20 cellular contexts compared by ENCODE assay signal in the genomic region with DNA sequence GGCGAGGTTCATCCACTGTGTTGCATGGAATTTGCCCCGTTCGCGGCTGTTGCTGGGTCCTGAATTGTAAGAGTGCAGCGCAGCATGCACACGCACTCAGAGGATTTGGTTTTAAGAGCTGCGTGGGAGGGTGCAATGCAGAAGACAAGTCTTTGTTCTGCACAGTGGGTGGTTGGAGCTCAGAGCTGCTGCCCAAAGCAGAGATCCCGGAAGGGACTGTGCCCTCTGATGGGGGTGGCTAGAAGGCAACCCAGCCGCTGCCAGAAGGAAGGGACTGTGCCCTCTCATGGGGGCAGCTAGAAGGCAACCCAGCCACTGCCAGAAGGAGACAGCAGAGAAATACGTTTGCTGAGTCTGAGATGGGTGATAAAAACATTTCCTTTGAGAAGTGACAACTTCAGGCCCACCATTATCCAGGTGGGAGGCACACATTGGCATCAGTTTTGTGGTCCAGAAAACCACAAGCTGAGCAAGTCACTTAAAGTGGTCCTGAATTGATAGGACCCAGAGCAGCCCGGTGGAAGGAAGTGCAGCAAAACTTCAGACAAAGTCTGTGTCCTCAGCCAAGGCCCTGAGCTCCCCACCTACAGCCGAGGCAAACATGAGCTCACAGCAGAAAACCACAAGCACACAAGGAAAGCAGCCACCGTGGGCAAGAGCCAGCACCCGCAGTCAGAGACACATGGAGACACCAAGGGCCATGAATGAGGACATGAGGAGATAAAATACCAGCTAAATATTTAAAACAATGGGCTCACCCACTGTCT. TPM values are rescaled to one million over a fixed set of nuclear protein-coding genes. Genes with fewer than 3 reads are reported as not detected.
DNase-seq lines count a peak whose midpoint lies in the region; ATAC-seq and TF ChIP-seq lines count a peak whose summit lies in the region.
"Had no signal": no experiment of that assay in that cellular context is flagged by ENCODE, and none has a peak within 500 bp of the region (broad histone marks: within the 10 kb centered on the region; RNA-seq: fewer than 3 reads in every experiment).

No MANE protein-coding gene starts in this region.

- POLR2A ChIA-PET in CD8-positive, alpha-beta T cell (lab: Charles Lee) = interaction anchor here (1.0 to 1.6 kb wide), 4 partner anchors 48 to 151 kb away, joined by 3 to 9 read pairs (median 4); partner anchors contain the start of genes IFITM10 and LSP1
- POLR2A ChIA-PET in HEK293 (lab: Yijun Ruan, JAX) = no interaction called here

- H2BK12ac ChIP-seq in neuronal stem cell (ENCODE audit: low read length) = no peak overlapping the region

- H3K4me1 ChIP-seq in CD8-positive, alpha-beta T cell (ENCODE audit: insufficient read depth, low read length) = peaks cover 17% of the 10 kb centered on the region
- H3K4me1 ChIP-seq in HEK293 (ENCODE audit: control insufficient read depth, insufficient read depth, low read length) = no peaks in the 10 kb centered on the region
- peaks cover 5% of the 10 kb centered on the region in 2 donors for H3K4me1 ChIP-seq in neuronal stem cell (ENCODE audit: control insufficient read depth in 2 of 2, insufficient read depth in 1 of 2, low read depth in 1 of 2, low read length in 2 of 2)
- H3K4me1 ChIP-seq: gastroesophageal sphincter, sigmoid colon, uterus had no signal

- H2BK5ac ChIP-seq in neuronal stem cell (ENCODE audit: low read length) = no peak overlapping the region

- H3K4me1 Mint-ChIP-seq in CD8-positive, alpha-beta T cell (ENCODE audit: low read depth) = peaks cover 19% of the 10 kb centered on the region
- H3K4me1 Mint-ChIP-seq in activated naive CD8-positive, alpha-beta T cell treated with anti-CD3 and anti-CD28 coated beads, Interleukin-2, amount 50 U/mL, for 24 hours = peaks cover 40% of the 10 kb centered on the region

- no peaks in the 10 kb centered on the region for H3K36me3 Mint-ChIP-seq in CD8-positive, alpha-beta T cell
- peaks cover 6% of the 10 kb centered on the region for H3K36me3 Mint-ChIP-seq in activated naive CD8-positive, alpha-beta T cell treated with anti-CD3 and anti-CD28 coated beads, Interleukin-2, amount 50 U/mL, for 24 hours (ENCODE audit: low read depth)
- H3K36me3 Mint-ChIP-seq: stimulated activated naive B cell treated with anti-CD40 and anti-IgM and Interleukin-4, amounts not matched to agents 10 μg/mL and 1 μg/mL and 100 μg/mL, for 72 hours had no signal

- H3K4me2 ChIP-seq in neuronal stem cell (ENCODE audit: insufficient read depth, low read length, poor library complexity, severe bottlenecking) = no peak overlapping the region

- no peak overlapping the region for H3K27ac ChIP-seq in CD8-positive, alpha-beta T cell (ENCODE audit: low read depth, low read length)
- no peak overlapping the region for H3K27ac ChIP-seq in HEK293 (ENCODE audit: extremely low read depth, low read depth, low read length)
- no peak overlapping the region for H3K27ac ChIP-seq in neuronal stem cell (replicated peaks; ENCODE audit: low read length)
- H3K27ac ChIP-seq: gastroesophageal sphincter, sigmoid colon, SJSA1, uterus had no signal

- no peak overlapping the region for H3K14ac ChIP-seq in neuronal stem cell (ENCODE audit: low read length)

- peaks cover 8% of the 10 kb centered on the region for H3K9me3 ChIP-seq in CD8-positive, alpha-beta T cell (ENCODE audit: low read length)
- no peaks in the 10 kb centered on the region for H3K9me3 ChIP-seq in HEK293 (ENCODE audit: control insufficient read depth, insufficient read depth, low read depth, low read length)
- H3K9me3 ChIP-seq in neuronal stem cell (replicated peaks in 1 of 2; ENCODE audit: control insufficient read depth in 2 of 2, insufficient read depth in 1 of 2, low read depth in 1 of 2, low read length in 2 of 2) = no peaks in the 10 kb centered on the region
- H3K9me3 ChIP-seq: gastroesophageal sphincter, sigmoid colon, SJSA1, uterus had no signal

- no peak overlapping the region for H3K18ac ChIP-seq in neuronal stem cell (ENCODE audit: low read length)

- H2AFZ ChIP-seq in neuronal stem cell (ENCODE audit: low read length) = peak overlapping the region; percentile 23

- intact Hi-C loops in CD8-positive, alpha-beta T cell (cut with DNase I, micrococcal nuclease) = no loop called here

- no peak overlapping the region for H4K91ac ChIP-seq in neuronal stem cell (ENCODE audit: low read depth, low read length, poor library complexity)

- H3K4me3 Mint-ChIP-seq in CD8-positive, alpha-beta T cell = peak overlapping the region; percentile 22
- peak overlapping the region; percentile 27 for H3K4me3 Mint-ChIP-seq in activated naive CD8-positive, alpha-beta T cell treated with anti-CD3 and anti-CD28 coated beads, Interleukin-2, amount 50 U/mL, for 24 hours
- H3K4me3 Mint-ChIP-seq: stimulated activated naive B cell treated with anti-CD40 and anti-IgM and Interleukin-4, amounts not matched to agents 10 μg/mL and 1 μg/mL and 100 μg/mL, for 72 hours had no signal

- no peaks in the 10 kb centered on the region for H3K79me1 ChIP-seq in neuronal stem cell (ENCODE audit: low read depth, low read length)

- no peak overlapping the region for H3K4me3 ChIP-seq in CD8-positive, alpha-beta T cell (ENCODE audit: low read depth, low read length)
- H3K4me3 ChIP-seq in HEK293 (ENCODE audit: low read depth, low read length) (no peak overlapping the region), neuronal stem cell (ENCODE audit: low read length in 2 of 2) (no peak overlapping the region)
- H3K4me3 ChIP-seq: gastroesophageal sphincter, sigmoid colon, SJSA1, uterus had no signal

- no peak overlapping the region for H2BK15ac ChIP-seq in neuronal stem cell (ENCODE audit: low read length)

- no peaks in the 10 kb centered on the region for H3K27me3 ChIP-seq in CD8-positive, alpha-beta T cell (ENCODE audit: insufficient read depth, low read length)
- H3K27me3 ChIP-seq in neuronal stem cell (ENCODE audit: control insufficient read depth in 3 of 3, insufficient read depth in 3 of 3, low read depth in 1 of 3, low read length in 3 of 3) = peaks cover 0 to 3% (median 0%) of the 10 kb centered on the region in 3 experiments
- H3K27me3 ChIP-seq: SJSA1, uterus had no signal

- H3K36me3 ChIP-seq in CD8-positive, alpha-beta T cell (ENCODE audit: insufficient read depth, low read length) = no peaks in the 10 kb centered on the region
- H3K36me3 ChIP-seq in HEK293 (ENCODE audit: control insufficient read depth in 2 of 2, insufficient read depth in 1 of 2, low read length in 2 of 2) (no peaks in the 10 kb centered on the region), neuronal stem cell (replicated peaks in 1 of 2; ENCODE audit: control insufficient read depth in 2 of 2, insufficient read depth in 2 of 2, low read length in 2 of 2) (no peaks in the 10 kb centered on the region)
- H3K36me3 ChIP-seq: gastroesophageal sphincter, sigmoid colon, SJSA1, uterus had no signal

- H2AK5ac ChIP-seq in neuronal stem cell (ENCODE audit: low read depth, low read length) = no peak overlapping the region

- peak in 3 of 7 experiments; percentile 28 to 52 (median 30) for DNase-seq in CD8-positive, alpha-beta T cell
- peak; percentile 44 for DNase-seq in activated naive CD8-positive, alpha-beta T cell treated with anti-CD3 and anti-CD28 coated beads, Interleukin-2, amount 50 U/mL, for 24 hours
- DNase-seq in neuronal stem cell (ENCODE audit: low spot score) (peak; percentile 50), OCI-M2 (lab: John Stamatoyannopoulos, UW; ENCODE audit: unreplicated experiment) (no peak), kidney glomerular epithelial cell (lab: John Stamatoyannopoulos, UW) (no peak)
- DNase-seq: DMS79; NCI-H1105; NCI-H345; sigmoid colon; stimulated activated naive B cell treated with anti-CD40 and anti-IgM and Interleukin-4, amounts not matched to agents 10 μg/mL and 1 μg/mL and 100 μg/mL, for 72 hours; uterus had no signal

- peak overlapping the region; percentile 58 for H3K27ac Mint-ChIP-seq in CD8-positive, alpha-beta T cell
- peak overlapping the region; percentile 29 for H3K27ac Mint-ChIP-seq in activated naive CD8-positive, alpha-beta T cell treated with anti-CD3 and anti-CD28 coated beads, Interleukin-2, amount 50 U/mL, for 24 hours
- H3K27ac Mint-ChIP-seq: stimulated activated naive B cell treated with anti-CD40 and anti-IgM and Interleukin-4, amounts not matched to agents 10 μg/mL and 1 μg/mL and 100 μg/mL, for 72 hours had no signal

- no CpG with 5 or more reads among the region's 14 CpGs for WGBS in neuronal stem cell (ENCODE audit: extremely low coverage in 2 of 2, insufficient read length in 2 of 2, insufficient replicate concordance in 1 of 2), 2 donors

- peaks cover 11% of the 10 kb centered on the region for H3K9me3 Mint-ChIP-seq in CD8-positive, alpha-beta T cell
- H3K9me3 Mint-ChIP-seq in activated naive CD8-positive, alpha-beta T cell treated with anti-CD3 and anti-CD28 coated beads, Interleukin-2, amount 50 U/mL, for 24 hours = peaks cover 13% of the 10 kb centered on the region

- no peak overlapping the region for H4K8ac ChIP-seq in neuronal stem cell (ENCODE audit: low read depth, low read length)

- no peak overlapping the region for H3K9ac ChIP-seq in neuronal stem cell (ENCODE audit: low read depth, low read length, poor library complexity)

- CTCF ChIA-PET in CD8-positive, alpha-beta T cell (lab: Charles Lee) = interaction anchor here (0.6 to 12.4 kb wide), 15 partner anchors 9 to 782 kb away, joined by 3 to 158 read pairs (median 4); partner anchors contain the start of gene SYT8
- CTCF ChIA-PET in HEK293 (lab: Yijun Ruan, JAX) = interaction anchor here (0.6 to 6.2 kb wide), 8 partner anchors 8 to 831 kb away, joined by 3 to 38 read pairs (median 3); partner anchors contain the start of gene SYT8

- peak; percentile 54 for ATAC-seq in CD8-positive, alpha-beta T cell
- peak; percentile 77 for ATAC-seq in activated naive CD8-positive, alpha-beta T cell treated with anti-CD3 and anti-CD28 coated beads, Interleukin-2, amount 50 U/mL, for 24 hours
- ATAC-seq in HG02938 (IDR thresholded peaks at IDR 0.05; ENCODE audit: unreplicated experiment) = no peak
- ATAC-seq: gastroesophageal sphincter; HepG2; stimulated activated naive B cell treated with anti-CD40 and anti-IgM and Interleukin-4, amounts not matched to agents 10 μg/mL and 1 μg/mL and 100 μg/mL, for 72 hours had no signal

- H3K27me3 Mint-ChIP-seq in CD8-positive, alpha-beta T cell (ENCODE audit: low read depth) = no peaks in the 10 kb centered on the region
- H3K27me3 Mint-ChIP-seq in activated naive CD8-positive, alpha-beta T cell treated with anti-CD3 and anti-CD28 coated beads, Interleukin-2, amount 50 U/mL, for 24 hours = no peaks in the 10 kb centered on the region

- H3K23ac ChIP-seq in neuronal stem cell (ENCODE audit: low read depth, low read length, poor library complexity) = no peak overlapping the region

- no peak for TF ChIP-seq CTCF in CD8-positive, alpha-beta T cell (IDR thresholded peaks at IDR 0.05)
- no peak for TF ChIP-seq CTCF in HEK293 (tag by site-specific recombination; IDR thresholded peaks at IDR 0.05)

- H2BK120ac ChIP-seq in neuronal stem cell (ENCODE audit: low read depth, low read length) = no peak overlapping the region

- no peak overlapping the region for H3K4ac ChIP-seq in neuronal stem cell (ENCODE audit: low read length)

RNA-seq across cellular contexts. Expression of gene KRTAP5-6, which starts 4.2 kb away (rescaled TPM):
- not detected for total RNA-seq in CD8-positive, alpha-beta T cell
- polyA plus RNA-seq in neuronal stem cell (2013, experiment 1 of 2) = not detected
- polyA plus RNA-seq in neuronal stem cell (2013, experiment 2 of 2) = not detected
- total RNA-seq: chondrocyte, endothelial cell of umbilical vein, gastroesophageal sphincter, HepG2, sigmoid colon, SJSA1, uterus had no signal
- polyA plus RNA-seq: adipose tissue, BJ, endothelial cell of umbilical vein, HepG2, sigmoid colon had no signal

RNA-seq across cellular contexts. Expression of gene IFITM10, which starts 49.2 kb away (rescaled TPM):
- total RNA-seq in CD8-positive, alpha-beta T cell = 1 to 10 TPM; 1.1 to 1.7 TPM
- 0.40 TPM for polyA plus RNA-seq in neuronal stem cell (2013, experiment 1 of 2)
- polyA plus RNA-seq in neuronal stem cell (2013, experiment 2 of 2) = 0.39 TPM

Comparison
In these comparisons a context has a peak if more than half of its experiments do, and no peak if none do; other contexts are left out.
1. DNase-seq: peak in activated naive CD8-positive, alpha-beta T cell treated with anti-CD3 and anti-CD28 coated beads, Interleukin-2, amount 50 U/mL, for 24 hours (single experiment) and neuronal stem cell (single experiment); none in OCI-M2 (single experiment) and kidney glomerular epithelial cell (single experiment).